Comparison of ENCODE assay signal across 1 cellular context in the genomic region with DNA sequence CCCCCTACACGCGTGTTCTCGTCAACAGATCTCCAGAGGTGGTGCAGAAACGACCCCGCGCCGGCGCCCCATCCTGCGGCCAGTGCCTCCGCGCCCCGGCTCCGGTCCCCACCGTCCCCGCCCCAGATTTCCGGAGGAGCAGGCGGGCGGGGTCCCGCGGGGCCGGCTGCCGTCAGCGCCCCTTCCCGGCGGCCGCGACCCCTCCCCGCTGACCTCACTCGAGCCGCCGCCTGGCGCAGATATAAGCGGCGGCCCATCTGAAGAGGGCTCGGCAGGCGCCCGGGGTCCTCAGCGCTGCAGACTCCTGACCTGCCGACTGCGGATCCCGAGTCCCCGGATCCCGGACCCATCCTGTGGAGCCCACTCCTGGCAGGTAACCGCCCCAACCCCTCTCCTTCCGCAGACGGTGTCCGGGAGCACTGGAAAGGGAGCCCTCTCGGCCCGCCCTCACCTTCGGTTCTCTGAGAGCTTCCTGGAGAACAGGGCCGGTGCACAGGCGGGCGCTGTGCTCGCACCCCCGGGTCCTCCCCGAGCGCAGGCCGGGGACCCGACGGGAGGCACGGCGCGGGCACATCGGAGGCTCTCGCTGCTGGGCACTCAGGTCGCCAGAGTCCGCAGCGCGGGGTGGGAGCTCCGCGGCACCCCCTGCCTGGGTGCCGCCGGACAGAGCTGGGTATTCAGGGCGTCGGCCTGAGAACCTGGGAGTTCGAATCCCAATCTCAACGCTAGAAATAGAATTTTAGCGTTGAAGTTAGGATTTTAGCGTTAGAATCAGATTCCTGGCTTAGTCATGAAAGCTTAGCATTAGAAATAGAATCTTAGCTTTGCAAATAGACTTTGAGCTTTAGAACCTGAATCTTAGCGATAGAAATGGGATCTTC.
TF ChIP-seq lines count a peak whose summit lies in the region.

A gene with protein sequence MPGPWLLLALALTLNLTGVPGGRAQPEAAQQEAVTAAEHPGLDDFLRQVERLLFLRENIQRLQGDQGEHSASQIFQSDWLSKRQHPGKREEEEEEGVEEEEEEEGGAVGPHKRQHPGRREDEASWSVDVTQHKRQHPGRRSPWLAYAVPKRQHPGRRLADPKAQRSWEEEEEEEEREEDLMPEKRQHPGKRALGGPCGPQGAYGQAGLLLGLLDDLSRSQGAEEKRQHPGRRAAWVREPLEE (plus strand): TSS at position 270 of the 881 bp plus-strand sequence. CDS start 1,097 bp downstream, outside the sequence.

TF ChIP-seq in WTC11, 78 proteins besides CTCF, POLR2A, EP300 and RAD21 (continued from another document):
- TF ChIP-seq, protein P1, sequence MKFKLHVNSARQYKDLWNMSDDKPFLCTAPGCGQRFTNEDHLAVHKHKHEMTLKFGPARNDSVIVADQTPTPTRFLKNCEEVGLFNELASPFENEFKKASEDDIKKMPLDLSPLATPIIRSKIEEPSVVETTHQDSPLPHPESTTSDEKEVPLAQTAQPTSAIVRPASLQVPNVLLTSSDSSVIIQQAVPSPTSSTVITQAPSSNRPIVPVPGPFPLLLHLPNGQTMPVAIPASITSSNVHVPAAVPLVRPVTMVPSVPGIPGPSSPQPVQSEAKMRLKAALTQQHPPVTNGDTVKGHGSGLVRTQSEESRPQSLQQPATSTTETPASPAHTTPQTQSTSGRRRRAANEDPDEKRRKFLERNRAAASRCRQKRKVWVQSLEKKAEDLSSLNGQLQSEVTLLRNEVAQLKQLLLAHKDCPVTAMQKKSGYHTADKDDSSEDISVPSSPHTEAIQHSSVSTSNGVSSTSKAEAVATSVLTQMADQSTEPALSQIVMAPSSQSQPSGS (CRISPR knock-in tag; IDR thresholded peaks at IDR 0.05; ENCODE audit: borderline replicate concordance, low read depth): no peak
- TF ChIP-seq, protein P2, sequence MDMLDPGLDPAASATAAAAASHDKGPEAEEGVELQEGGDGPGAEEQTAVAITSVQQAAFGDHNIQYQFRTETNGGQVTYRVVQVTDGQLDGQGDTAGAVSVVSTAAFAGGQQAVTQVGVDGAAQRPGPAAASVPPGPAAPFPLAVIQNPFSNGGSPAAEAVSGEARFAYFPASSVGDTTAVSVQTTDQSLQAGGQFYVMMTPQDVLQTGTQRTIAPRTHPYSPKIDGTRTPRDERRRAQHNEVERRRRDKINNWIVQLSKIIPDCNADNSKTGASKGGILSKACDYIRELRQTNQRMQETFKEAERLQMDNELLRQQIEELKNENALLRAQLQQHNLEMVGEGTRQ (CRISPR knock-in tag; IDR thresholded peaks at IDR 0.05): no peak
- TF ChIP-seq, protein P3, sequence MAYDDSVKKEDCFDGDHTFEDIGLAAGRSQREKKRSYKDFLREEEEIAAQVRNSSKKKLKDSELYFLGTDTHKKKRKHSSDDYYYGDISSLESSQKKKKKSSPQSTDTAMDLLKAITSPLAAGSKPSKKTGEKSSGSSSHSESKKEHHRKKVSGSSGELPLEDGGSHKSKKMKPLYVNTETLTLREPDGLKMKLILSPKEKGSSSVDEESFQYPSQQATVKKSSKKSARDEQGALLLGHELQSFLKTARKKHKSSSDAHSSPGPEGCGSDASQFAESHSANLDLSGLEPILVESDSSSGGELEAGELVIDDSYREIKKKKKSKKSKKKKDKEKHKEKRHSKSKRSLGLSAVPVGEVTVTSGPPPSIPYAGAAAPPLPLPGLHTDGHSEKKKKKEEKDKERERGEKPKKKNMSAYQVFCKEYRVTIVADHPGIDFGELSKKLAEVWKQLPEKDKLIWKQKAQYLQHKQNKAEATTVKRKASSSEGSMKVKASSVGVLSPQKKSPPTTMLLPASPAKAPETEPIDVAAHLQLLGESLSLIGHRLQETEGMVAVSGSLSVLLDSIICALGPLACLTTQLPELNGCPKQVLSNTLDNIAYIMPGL (CRISPR knock-in tag; IDR thresholded peaks at IDR 0.05): no peak
- TF ChIP-seq CREM (CRISPR knock-in tag; IDR thresholded peaks at IDR 0.05) (0 out of 2 replicates have a peak, but pooled peaks have one; percentile 34), ESRRA (CRISPR knock-in tag; IDR thresholded peaks at IDR 0.05; ENCODE audit: borderline replicate concordance) (no peak)
- TF ChIP-seq, protein P4, sequence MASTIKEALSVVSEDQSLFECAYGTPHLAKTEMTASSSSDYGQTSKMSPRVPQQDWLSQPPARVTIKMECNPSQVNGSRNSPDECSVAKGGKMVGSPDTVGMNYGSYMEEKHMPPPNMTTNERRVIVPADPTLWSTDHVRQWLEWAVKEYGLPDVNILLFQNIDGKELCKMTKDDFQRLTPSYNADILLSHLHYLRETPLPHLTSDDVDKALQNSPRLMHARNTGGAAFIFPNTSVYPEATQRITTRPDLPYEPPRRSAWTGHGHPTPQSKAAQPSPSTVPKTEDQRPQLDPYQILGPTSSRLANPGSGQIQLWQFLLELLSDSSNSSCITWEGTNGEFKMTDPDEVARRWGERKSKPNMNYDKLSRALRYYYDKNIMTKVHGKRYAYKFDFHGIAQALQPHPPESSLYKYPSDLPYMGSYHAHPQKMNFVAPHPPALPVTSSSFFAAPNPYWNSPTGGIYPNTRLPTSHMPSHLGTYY (CRISPR knock-in tag; IDR thresholded peaks at IDR 0.05): no peak
